Comparison of ENCODE assay signal across 17 cellular contexts in the genomic region with DNA sequence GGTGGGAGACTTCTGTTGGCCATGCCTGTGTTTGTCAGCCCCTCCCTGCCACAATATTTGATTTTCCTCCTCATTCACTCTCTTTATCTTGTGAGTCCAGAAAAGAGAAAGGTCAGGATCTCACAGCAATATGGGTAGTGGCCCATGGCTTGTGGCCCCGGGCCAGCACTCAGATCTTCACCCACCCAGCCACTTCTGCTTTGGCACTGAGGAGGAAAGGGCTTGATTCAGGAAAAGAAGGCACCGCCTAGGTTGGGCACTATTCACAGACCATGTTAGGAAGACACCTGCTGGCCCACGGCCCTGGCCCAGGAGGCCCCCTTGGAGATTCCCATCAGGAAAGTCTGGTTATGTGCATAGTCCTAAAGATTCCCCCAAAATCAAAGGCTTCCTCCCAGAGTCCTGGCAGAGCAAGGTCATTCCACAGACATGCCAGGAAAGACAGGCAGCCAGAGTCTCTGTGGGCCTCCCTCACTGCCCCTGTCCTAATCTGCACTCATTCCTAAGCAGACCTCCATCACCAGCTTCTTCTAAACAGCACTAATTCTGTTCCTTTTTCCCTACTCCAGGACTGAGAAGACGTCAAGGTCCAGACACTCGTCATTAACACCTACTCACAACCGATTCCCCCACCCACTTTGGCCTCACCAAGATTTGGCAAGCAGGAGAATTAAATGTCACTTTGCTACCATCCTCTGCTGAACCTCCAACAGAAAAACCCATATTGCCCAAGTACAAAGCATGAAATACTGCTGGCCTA.
DNase-seq lines count a peak whose midpoint lies in the region; ATAC-seq and TF ChIP-seq lines count a peak whose summit lies in the region.
"Had no signal": no experiment of that assay in that cellular context is flagged by ENCODE, and none has a peak within 500 bp of the region (broad histone marks: within the 10 kb centered on the region; RNA-seq: fewer than 3 reads in every experiment).

No MANE protein-coding gene starts in this region.

- no peak for ATAC-seq in omental fat pad (ENCODE audit: low FRiP score)
- ATAC-seq: CD8-positive, alpha-beta T cell; PC-3; stimulated activated naive CD8-positive, alpha-beta T cell treated with anti-CD3 and anti-CD28 coated beads, Interleukin-15, Interleukin-2, amounts not matched to agents 100 U/mL and 50 U/mL, for 24 hours had no signal

- TF ChIP-seq CTCF in MM.1S (IDR thresholded peaks at IDR 0.05; ENCODE audit: low read length) (no peak), coronary artery (IDR thresholded peaks at IDR 0.05) (no peak), omental fat pad (IDR thresholded peaks at IDR 0.05) (no peak)

- H3K4me3 ChIP-seq in MM.1S (ENCODE audit: low read length) = peak overlapping the region; percentile 45
- peak overlapping the region; percentile 14 for H3K4me3 ChIP-seq in coronary artery
- no peak overlapping the region for H3K4me3 ChIP-seq in trophoblast cell (ENCODE audit: low read depth, low read length)

- H3K9me2 ChIP-seq in MM.1S (replicated peaks; ENCODE audit: insufficient read depth, low read length) = no peaks in the 10 kb centered on the region

- no peaks in the 10 kb centered on the region for H3K9me3 ChIP-seq in MM.1S (replicated peaks; ENCODE audit: insufficient read depth, low read length)
- peaks cover 9% of the 10 kb centered on the region for H3K9me3 ChIP-seq in trophoblast cell (ENCODE audit: insufficient read depth, low read depth, low read length)

- no peak overlapping the region for H4K8ac ChIP-seq in trophoblast cell (ENCODE audit: low read depth, low read length)

- no peak overlapping the region for H4K91ac ChIP-seq in trophoblast cell (ENCODE audit: low read depth, low read length)

- H3K36me3 ChIP-seq in MM.1S (replicated peaks; ENCODE audit: insufficient read depth, low read length) (no peaks in the 10 kb centered on the region), trophoblast cell (ENCODE audit: control insufficient read depth in 1 of 2, insufficient read depth in 2 of 2, low read length in 2 of 2) (no peaks in the 10 kb centered on the region)

- H4K20me1 ChIP-seq in MM.1S (ENCODE audit: insufficient read depth, low read length) = no peaks in the 10 kb centered on the region

- no peak overlapping the region for H3K14ac ChIP-seq in trophoblast cell (ENCODE audit: low read length)

- H3K18ac ChIP-seq in trophoblast cell (ENCODE audit: low read length) = no peak overlapping the region

- no peaks in the 10 kb centered on the region for H3K27me3 ChIP-seq in MM.1S (replicated peaks; ENCODE audit: insufficient read depth, low read length)
- no peaks in the 10 kb centered on the region for H3K27me3 ChIP-seq in trophoblast cell (ENCODE audit: insufficient read depth, low read length)

- no peak overlapping the region for H3K4ac ChIP-seq in trophoblast cell (ENCODE audit: low read depth, low read length)

- H3K79me2 ChIP-seq in MM.1S (ENCODE audit: low read length) (no peaks in the 10 kb centered on the region), trophoblast cell (ENCODE audit: control insufficient read depth, insufficient read depth, low read length, poor library complexity) (no peaks in the 10 kb centered on the region)

- H4K12ac ChIP-seq in trophoblast cell (ENCODE audit: low read depth, low read length) = no peak overlapping the region

- no peak overlapping the region for H2AK5ac ChIP-seq in trophoblast cell (ENCODE audit: low read length)

- H2BK12ac ChIP-seq in trophoblast cell (ENCODE audit: low read length) = no peak overlapping the region

- H3K23ac ChIP-seq in trophoblast cell (ENCODE audit: low read length) = no peak overlapping the region

- H3K9ac ChIP-seq in MM.1S (ENCODE audit: low read length) = peak overlapping the region; percentile 17; the same call in 1 of the 2 replicates
- no peak overlapping the region for H3K9ac ChIP-seq in trophoblast cell (ENCODE audit: low read length)

- H3K79me1 ChIP-seq in trophoblast cell (ENCODE audit: low read length) = peaks cover 2% of the 10 kb centered on the region

- peaks cover 10% of the 10 kb centered on the region; the same call in 1 of the 2 replicates for H3F3A ChIP-seq in MM.1S (ENCODE audit: insufficient read depth, low read length)

- no peak overlapping the region for H3K27ac ChIP-seq in MM.1S (ENCODE audit: low read length)
- H3K27ac ChIP-seq in coronary artery = peak overlapping the region; percentile 38 to 81
- H3K27ac ChIP-seq in trophoblast cell (ENCODE audit: low read depth, low read length) = no peak overlapping the region

- no peak overlapping the region for H2BK5ac ChIP-seq in trophoblast cell (ENCODE audit: low read depth, low read length, poor library complexity)

- H2AFZ ChIP-seq in MM.1S (ENCODE audit: low read length) (peak overlapping the region; percentile 63; the same call in 1 of the 2 replicates), trophoblast cell (ENCODE audit: insufficient read depth, low read length, poor library complexity) (no peak overlapping the region)

- DNase-seq in MM.1S = no peak
- no peak for DNase-seq in coronary artery (ENCODE audit: low spot score)
- peak; percentile 11 to 22 for DNase-seq in trophoblast cell
- DNase-seq in activated CD4-positive, CD25-positive, alpha-beta regulatory T cell (lab: John Stamatoyannopoulos, UW) = no peak
- DNase-seq in D341Med (ENCODE audit: low spot score) = no peak
- DNase-seq in omental fat pad (ENCODE audit: low spot score) = no peak
- DNase-seq in Ammon's horn (ENCODE audit: low spot score) = no peak
- DNase-seq: activated CD8-positive, alpha-beta memory T cell treated with anti-CD3 and anti-CD28 coated beads for 24 hours; activated effector memory CD4-positive, alpha-beta T cell treated with Interleukin-2 at 50 U/mL for 16 hours; CD8-positive, alpha-beta T cell; erythroblast; kidney; midbrain; NCI-H1436 treated with DMSO at 0.1 percent for 48 hours; occipital lobe; PC-3; stimulated activated naive CD8-positive, alpha-beta T cell treated with anti-CD3 and anti-CD28 coated beads, Interleukin-15, Interleukin-2, amounts not matched to agents 100 U/mL and 50 U/mL, for 24 hours had no signal

- H3K4me2 ChIP-seq in MM.1S (ENCODE audit: low read depth, low read length) = peak overlapping the region; percentile 89
- no peak overlapping the region for H3K4me2 ChIP-seq in trophoblast cell (ENCODE audit: low read length)

- H3K4me1 ChIP-seq in MM.1S (ENCODE audit: low read length) (peaks cover 17% of the 10 kb centered on the region), trophoblast cell (ENCODE audit: control insufficient read depth in 1 of 2, insufficient read depth in 2 of 2, low read length in 2 of 2) (peaks cover 2 to 6% of the 10 kb centered on the region in 2 experiments)

- no CpG with 5 or more reads among the region's 6 CpGs for WGBS in trophoblast cell (ENCODE audit: extremely low coverage, insufficient coverage, insufficient read length)

- no peak overlapping the region for H2BK120ac ChIP-seq in trophoblast cell (ENCODE audit: insufficient read depth, low read length, poor library complexity)

Comparison
In these comparisons a context has a peak if more than half of its experiments do, and no peak if none do; other contexts are left out.
1. DNase-seq: peak in trophoblast cell (2 of 2); none in MM.1S (single experiment), coronary artery (single experiment), activated CD4-positive, CD25-positive, alpha-beta regulatory T cell (0 of 4), D341Med (single experiment), omental fat pad (single experiment) and Ammon's horn (single experiment).
2. H3K27ac ChIP-seq: peak in coronary artery (2 of 2); none in MM.1S (single experiment) and trophoblast cell (single experiment).